1 cellular context compared by ENCODE assay signal in genomic region chr5:1799602-1800469, GRCh38.
A peak's percentile ranks its signal among the peaks of the same experiment; 100 is the strongest.
TF ChIP-seq lines count a peak whose summit lies in the region.

MRPL36 (minus strand) TSS chr5:1799837; CDS start chr5:1798935, 902 bp downstream.

TF ChIP-seq in K562, 482 proteins besides CTCF, POLR2A, EP300 and RAD21 (continued from another document):
- TF ChIP-seq ZNF512 (tag; IDR thresholded peaks at IDR 0.05) (no peak), ZNF717 (CRISPR knock-in tag; IDR thresholded peaks at IDR 0.05) (no peak), POU5F1 (IDR thresholded peaks at IDR 0.05; ENCODE audit: borderline replicate concordance, low read depth, low read length, partially characterized antibody) (peak; percentile 34), SMAD1 (IDR thresholded peaks at IDR 0.05; ENCODE audit: low read depth, low read length, partially characterized antibody) (peak; percentile 83), GTF2B (IDR thresholded peaks at IDR 0.05; ENCODE audit: extremely low read depth, insufficient read length) (no peak), ZNF280A (IDR thresholded peaks at IDR 0.05; ENCODE audit: low read depth, partially characterized antibody) (no peak), BMI1 (IDR thresholded peaks at IDR 0.05; ENCODE audit: low read length) (no peak), ZNF232 (CRISPR knock-in tag; IDR thresholded peaks at IDR 0.05) (no peak), TSC22D4 (tag; IDR thresholded peaks at IDR 0.05) (no peak), VEZF1 (CRISPR knock-in tag; IDR thresholded peaks at IDR 0.05) (peak; percentile 96), ARID2 (IDR thresholded peaks at IDR 0.05) (no peak), ZNF507 (tag; conservative IDR thresholded peaks at IDR 0.05) (no peak), SRF (CRISPR knock-in tag; IDR thresholded peaks at IDR 0.05) (no peak; a peak in 1 of 4 replicates), ZNF146 (CRISPR knock-in tag; IDR thresholded peaks at IDR 0.05; ENCODE audit: unreplicated experiment) (no peak), MEF2A (IDR thresholded peaks at IDR 0.05; ENCODE audit: control insufficient read depth, low read depth, low read length) (no peak)
